Comparison of ENCODE assay signal across 9 cellular contexts in genomic region chr11:65439331-65440181, GRCh38. TPM values are rescaled to one million over a fixed set of nuclear protein-coding genes. Genes with fewer than 3 reads are reported as not detected.
A peak's percentile ranks its signal among the peaks of the same experiment; 100 is the strongest.
DNase-seq lines count a peak whose midpoint lies in the region; ATAC-seq, FAIRE-seq and TF ChIP-seq lines count a peak whose summit lies in the region.
"Had no signal": no experiment of that assay in that cellular context is flagged by ENCODE, and none has a peak within 500 bp of the region (broad histone marks: within the 10 kb centered on the region; RNA-seq: fewer than 3 reads in every experiment).

No MANE protein-coding gene starts in this region.

- dilution Hi-C loops in endothelial cell of umbilical vein (cut with MboI; ENCODE audit: extremely low pct_ligation_motif_present, low sequenced_read_pairs), result no loop called here

- DNase-seq in RWPE2 (ENCODE audit: low spot score), result no peak
- DNase-seq in endothelial cell of umbilical vein (ENCODE audit: low read depth, low spot score), result peak; percentile 32
- DNase-seq in renal cortical epithelial cell (ENCODE audit: low read depth), result peak; percentile 50
- no peak for DNase-seq in cerebellar nuclear complex (lab: John Stamatoyannopoulos, UW)
- DNase-seq in GM03348 (ENCODE audit: low spot score), result no peak

- ATAC-seq in RWPE2 (ENCODE audit: low read depth) (no peak), HG02678 (IDR thresholded peaks at IDR 0.05; ENCODE audit: unreplicated experiment) (no peak), HG02840 (IDR thresholded peaks at IDR 0.05; ENCODE audit: low FRiP score, unreplicated experiment) (no peak)

- H3K27me3 ChIP-seq in DOHH2 (ENCODE audit: control insufficient read depth, low read length) (no peaks in the 10 kb centered on the region), RWPE2 (ENCODE audit: insufficient read depth, poor library complexity, severe bottlenecking) (no peaks in the 10 kb centered on the region), endothelial cell of umbilical vein (ENCODE audit: control insufficient read depth in 2 of 2, insufficient read depth in 2 of 2, low read length in 2 of 2) (no peaks in the 10 kb centered on the region)

- no peak overlapping the region for H2AFZ ChIP-seq in endothelial cell of umbilical vein (ENCODE audit: low read depth, low read length)

- BruUV-seq in endothelial cell of umbilical vein (replicated peaks; lab: Mats Ljungman, UMichigan), result TSS peak; percentile 1

- TF ChIP-seq POLR2A in endothelial cell of umbilical vein (IDR thresholded peaks at IDR 0.05; ENCODE audit: low read depth, low read length), result peak; percentile 40

- CTCF ChIA-PET in endothelial cell of umbilical vein (lab: Charles Lee), result interaction anchor here (1.5 kb wide), 1 partner anchor 24 kb away, joined by 5 read pairs; no protein-coding TSS in a partner anchor

- no peak for FAIRE-seq in endothelial cell of umbilical vein (lab: Jason Lieb, UNC)

- peaks cover 48% of the 10 kb centered on the region for H3F3A ChIP-seq in DOHH2 (ENCODE audit: control insufficient read depth, insufficient read depth)

- no peaks in the 10 kb centered on the region; the same call in 1 of the 2 replicates for H4K20me1 ChIP-seq in DOHH2 (ENCODE audit: control insufficient read depth, insufficient read depth, low read depth, low read length)
- H4K20me1 ChIP-seq in endothelial cell of umbilical vein (replicated peaks; ENCODE audit: control insufficient read depth, extremely low read depth, insufficient read depth, low read length), result peaks cover 9% of the 10 kb centered on the region

- H3K4me2 ChIP-seq in DOHH2 (ENCODE audit: low read length), result peak overlapping the region; percentile 67
- H3K4me2 ChIP-seq in endothelial cell of umbilical vein (ENCODE audit: insufficient read depth, low read length), result no peak overlapping the region

- H3K9me1 ChIP-seq in endothelial cell of umbilical vein (replicated peaks; ENCODE audit: control insufficient read depth, extremely low read depth, insufficient read depth, low read length), result no peaks in the 10 kb centered on the region

- peak overlapping the region; percentile 53 for H3K4me3 ChIP-seq in DOHH2 (ENCODE audit: low read length)
- H3K4me3 ChIP-seq in RWPE2 (ENCODE audit: severe bottlenecking), result no peak overlapping the region
- no peak overlapping the region for H3K4me3 ChIP-seq in endothelial cell of umbilical vein (replicated peaks in 1 of 3; ENCODE audit: insufficient read depth in 1 of 3, low read depth in 1 of 3, low read length in 3 of 3)
- H3K4me3 ChIP-seq: SK-N-MC had no signal

- H3K27ac ChIP-seq in DOHH2 (ENCODE audit: low read depth, low read length) (peak overlapping the region; percentile 60), RWPE2 (ENCODE audit: poor library complexity, severe bottlenecking) (peak overlapping the region; percentile 32), endothelial cell of umbilical vein (ENCODE audit: insufficient read depth, low read depth, low read length) (no peak overlapping the region)
- H3K27ac ChIP-seq: SK-N-MC had no signal

- H3K9me3 ChIP-seq in DOHH2 (ENCODE audit: control insufficient read depth, insufficient read depth, low read length) (no peaks in the 10 kb centered on the region), RWPE2 (ENCODE audit: severe bottlenecking) (no peaks in the 10 kb centered on the region), endothelial cell of umbilical vein (replicated peaks; ENCODE audit: control insufficient read depth, insufficient read depth, low read length) (no peaks in the 10 kb centered on the region)

- peaks cover 64% of the 10 kb centered on the region for H3K36me3 ChIP-seq in DOHH2 (ENCODE audit: control insufficient read depth, low read length)
- H3K36me3 ChIP-seq in RWPE2 (ENCODE audit: low read depth), result peaks cover 100% of the 10 kb centered on the region
- H3K36me3 ChIP-seq in endothelial cell of umbilical vein (ENCODE audit: control insufficient read depth in 2 of 2, extremely low read depth in 1 of 2, insufficient read depth in 2 of 2, low read length in 2 of 2), result peaks cover 23 to 32% of the 10 kb centered on the region in 2 experiments

- POLR2A ChIA-PET in endothelial cell of umbilical vein (lab: Charles Lee), result interaction anchor here (0.7 to 1.0 kb wide), 2 partner anchors 65 to 77 kb away, joined by 3 to 4 read pairs; no protein-coding TSS in a partner anchor

- H3K79me2 ChIP-seq in DOHH2 (ENCODE audit: control insufficient read depth, low read length) (peaks cover 63% of the 10 kb centered on the region), endothelial cell of umbilical vein (ENCODE audit: control insufficient read depth, insufficient read depth, low read length) (peaks cover 76% of the 10 kb centered on the region)

- H3K4me1 ChIP-seq in DOHH2 (ENCODE audit: control insufficient read depth, low read length), result peaks cover 84% of the 10 kb centered on the region
- H3K4me1 ChIP-seq in RWPE2 (ENCODE audit: insufficient read depth, poor library complexity, severe bottlenecking), result no peaks in the 10 kb centered on the region
- peaks cover 4% of the 10 kb centered on the region for H3K4me1 ChIP-seq in endothelial cell of umbilical vein (ENCODE audit: control insufficient read depth, extremely low read depth, insufficient read depth, low read length)

- H3K9me2 ChIP-seq in DOHH2 (replicated peaks; ENCODE audit: control insufficient read depth, low read length), result no peaks in the 10 kb centered on the region

- intact Hi-C loops in endothelial cell of umbilical vein (cut with micrococcal nuclease), result no loop called here

- TF ChIP-seq CTCF in DOHH2 (IDR thresholded peaks at IDR 0.05; ENCODE audit: low read depth, low read length, poor library complexity, severe bottlenecking) (no peak), RWPE2 (IDR thresholded peaks at IDR 0.05; ENCODE audit: poor library complexity, severe bottlenecking) (no peak), endothelial cell of umbilical vein (IDR thresholded peaks at IDR 0.05; ENCODE audit: extremely low read depth in 1 of 2, insufficient read depth in 1 of 2, low read depth in 1 of 2, low read length in 2 of 2) (no peak)

- H3K9ac ChIP-seq in endothelial cell of umbilical vein (replicated peaks; ENCODE audit: extremely low read depth, insufficient read depth, low read length), result no peak overlapping the region

TF ChIP-seq in endothelial cell of umbilical vein, 7 proteins besides CTCF, POLR2A, EP300 and RAD21 (continues in another document):
- TF ChIP-seq POLR2AphosphoS5 (IDR thresholded peaks at IDR 0.05; ENCODE audit: insufficient read depth, low read depth, low read length), result no peak
- TF ChIP-seq GATA2 (IDR thresholded peaks at IDR 0.05; ENCODE audit: insufficient read depth, insufficient read length, low read depth, low read length), result no peak
- no peak for TF ChIP-seq EZH2 (IDR thresholded peaks at IDR 0.05; ENCODE audit: borderline replicate concordance, low read depth, low read length, severe bottlenecking)
- TF ChIP-seq FOS (IDR thresholded peaks at IDR 0.05; ENCODE audit: borderline replicate concordance, insufficient read depth, low read length), result no peak
- no peak for TF ChIP-seq MYC (IDR thresholded peaks at IDR 0.05; ENCODE audit: low read depth, low read length)
- TF ChIP-seq MAX (IDR thresholded peaks at IDR 0.05; ENCODE audit: insufficient read depth, insufficient read length), result no peak

RNA-seq across cellular contexts. Expression of gene NEAT1, which starts 17.0 kb away (rescaled TPM):
- total RNA-seq in endothelial cell of umbilical vein, result 957 and 1,053 TPM in 2 replicates
- polyA plus RNA-seq in endothelial cell of umbilical vein, result 34.4 and 43.3 TPM in 2 replicates
- polyA plus RNA-seq in endothelial cell of umbilical vein (2011; cell fraction: cytosol; rRNA removed), result 15.1 and 49.9 TPM in 2 replicates
- 443 and 462 TPM in 2 replicates for polyA plus RNA-seq in endothelial cell of umbilical vein (2011; cell fraction: nucleus; rRNA removed)
- polyA plus RNA-seq in endothelial cell of umbilical vein (2012), result 254 and 310 TPM in 2 replicates
- polyA minus RNA-seq in endothelial cell of umbilical vein, result 900 and 1,086 TPM in 2 replicates
- polyA minus RNA-seq in endothelial cell of umbilical vein (2011; cell fraction: cytosol; rRNA and poly(A)+ RNA removed), result 31.7 TPM
- 1,191 and 1,444 TPM in 2 replicates for polyA minus RNA-seq in endothelial cell of umbilical vein (2011; cell fraction: nucleus; rRNA and poly(A)+ RNA removed)
- total RNA-seq in renal cortical epithelial cell, result 17.4 and 141 TPM in 2 replicates

RNA-seq across cellular contexts. Expression of gene FRMD8, which starts 53.1 kb away (rescaled TPM):
- 53.9 and 57.7 TPM in 2 replicates for total RNA-seq in endothelial cell of umbilical vein
- polyA plus RNA-seq in endothelial cell of umbilical vein, result 36.4 and 45.3 TPM in 2 replicates
- polyA plus RNA-seq in endothelial cell of umbilical vein (2011; cell fraction: cytosol; rRNA removed), result 24.9 and 33.1 TPM in 2 replicates
- 38.1 and 42.6 TPM in 2 replicates for polyA plus RNA-seq in endothelial cell of umbilical vein (2011; cell fraction: nucleus; rRNA removed)
- polyA plus RNA-seq in endothelial cell of umbilical vein (2012), result 24.3 and 29.2 TPM in 2 replicates
- polyA minus RNA-seq in endothelial cell of umbilical vein, result 34.9 and 44.0 TPM in 2 replicates
- 16.4 TPM for polyA minus RNA-seq in endothelial cell of umbilical vein (2011; cell fraction: cytosol; rRNA and poly(A)+ RNA removed)
- polyA minus RNA-seq in endothelial cell of umbilical vein (2011; cell fraction: nucleus; rRNA and poly(A)+ RNA removed), result 22.2 and 24.7 TPM in 2 replicates
- total RNA-seq in renal cortical epithelial cell, result 67.5 and 89.6 TPM in 2 replicates

RNA-seq across cellular contexts. Expression of gene SLC25A45, which starts 57.1 kb away (rescaled TPM):
- 3.1 and 4.8 TPM in 2 replicates for total RNA-seq in endothelial cell of umbilical vein
- polyA plus RNA-seq in endothelial cell of umbilical vein, result 1.2 TPM in 2 replicates
- 0.52 and 0.66 TPM in 2 replicates for polyA plus RNA-seq in endothelial cell of umbilical vein (2011; cell fraction: cytosol; rRNA removed)
- 2.1 and 2.5 TPM in 2 replicates for polyA plus RNA-seq in endothelial cell of umbilical vein (2011; cell fraction: nucleus; rRNA removed)
- 1.5 and 1.6 TPM in 2 replicates for polyA plus RNA-seq in endothelial cell of umbilical vein (2012)
- polyA minus RNA-seq in endothelial cell of umbilical vein, result 0.55 and 1.9 TPM in 2 replicates
- 6.2 TPM for polyA minus RNA-seq in endothelial cell of umbilical vein (2011; cell fraction: cytosol; rRNA and poly(A)+ RNA removed)
- 1.7 and 2.0 TPM in 2 replicates for polyA minus RNA-seq in endothelial cell of umbilical vein (2011; cell fraction: nucleus; rRNA and poly(A)+ RNA removed)
- 0.52 and 0.65 TPM in 2 replicates for total RNA-seq in renal cortical epithelial cell

RNA-seq across cellular contexts. Expression of gene MALAT1, which starts 59.3 kb away (rescaled TPM):
- total RNA-seq in endothelial cell of umbilical vein (7,529 and 7,700 TPM in 2 replicates), renal cortical epithelial cell (3,367 and 12,764 TPM in 2 replicates)
- 394 and 491 TPM in 2 replicates for polyA plus RNA-seq in endothelial cell of umbilical vein
- 47.1 and 87.3 TPM in 2 replicates for polyA plus RNA-seq in endothelial cell of umbilical vein (2011; cell fraction: cytosol; rRNA removed)
- polyA plus RNA-seq in endothelial cell of umbilical vein (2011; cell fraction: nucleus; rRNA removed), result 5,514 and 5,703 TPM in 2 replicates
- polyA plus RNA-seq in endothelial cell of umbilical vein (2012), result 638 and 920 TPM in 2 replicates
- 8,330 and 9,132 TPM in 2 replicates for polyA minus RNA-seq in endothelial cell of umbilical vein
- 1,996 TPM for polyA minus RNA-seq in endothelial cell of umbilical vein (2011; cell fraction: cytosol; rRNA and poly(A)+ RNA removed)
- polyA minus RNA-seq in endothelial cell of umbilical vein (2011; cell fraction: nucleus; rRNA and poly(A)+ RNA removed), result 28,697 and 33,573 TPM in 2 replicates

Comparison
In these comparisons a context has a peak if more than half of its experiments do, and no peak if none do; other contexts are left out.
1. DNase-seq: peak in endothelial cell of umbilical vein (single experiment) and renal cortical epithelial cell (single experiment); none in RWPE2 (single experiment), cerebellar nuclear complex (0 of 2) and GM03348 (single experiment).